Comparison of ENCODE assay signal across 20 cellular contexts in genomic region chr13:95129004-95129403, GRCh38.
"Had no signal": no experiment of that assay in that cellular context is flagged by ENCODE, and none has a peak within 500 bp of the region (broad histone marks: within the 10 kb centered on the region; RNA-seq: fewer than 3 reads in every experiment).

No MANE protein-coding gene starts in this region.

- FAIRE-seq: endometrium, frontal cortex, keratinocyte, pancreas had no signal

- H3K9me3 ChIP-seq: lower lobe of right lung, neutrophil, pancreas, right atrium auricular region, thoracic aorta, tibial nerve, upper lobe of left lung, uterus had no signal

- H3K4me1 Mint-ChIP-seq: stimulated activated memory B cell treated with anti-CD40 and anti-IgM and Interleukin-4, amounts not matched to agents 10 μg/mL and 1 μg/mL and 100 μg/mL, for 72 hours had no signal

- H3K9me3 Mint-ChIP-seq: effector memory CD8-positive, alpha-beta T cell; natural killer cell had no signal

- H3K4me3 ChIP-seq: lower lobe of right lung, pancreas, right atrium auricular region, thoracic aorta, tibial nerve, upper lobe of left lung, uterus had no signal

- H3K36me3 ChIP-seq: lower lobe of right lung, neutrophil, pancreas, right atrium auricular region, thoracic aorta, tibial nerve, upper lobe of left lung, uterus had no signal

- H3K27me3 ChIP-seq: neutrophil, pancreas, right atrium auricular region, tibial nerve, upper lobe of left lung, uterus had no signal

- H3K36me3 Mint-ChIP-seq: natural killer cell had no signal

- ATAC-seq: effector memory CD8-positive, alpha-beta T cell; left ventricle myocardium superior; natural killer cell; sciatic nerve; stimulated activated memory B cell treated with anti-CD40 and anti-IgM and Interleukin-4, amounts not matched to agents 10 μg/mL and 1 μg/mL and 100 μg/mL, for 72 hours; stimulated activated naive CD8-positive, alpha-beta T cell treated with anti-CD3 and anti-CD28 coated beads, Interleukin-15, Interleukin-2, amounts not matched to agents 100 U/mL and 50 U/mL, for 24 hours had no signal

- H3K27ac Mint-ChIP-seq: effector memory CD8-positive, alpha-beta T cell; natural killer cell; stimulated activated memory B cell treated with anti-CD40 and anti-IgM and Interleukin-4, amounts not matched to agents 10 μg/mL and 1 μg/mL and 100 μg/mL, for 72 hours had no signal

- H3K27ac ChIP-seq: lower lobe of right lung, neutrophil, pancreas, right atrium auricular region, thoracic aorta, tibial nerve, upper lobe of left lung, uterus had no signal

- H3K4me1 ChIP-seq: lower lobe of right lung, right atrium auricular region, tibial nerve, uterus had no signal

- H3K4me3 Mint-ChIP-seq: effector memory CD8-positive, alpha-beta T cell; natural killer cell; stimulated activated memory B cell treated with anti-CD40 and anti-IgM and Interleukin-4, amounts not matched to agents 10 μg/mL and 1 μg/mL and 100 μg/mL, for 72 hours had no signal

- DNase-seq: cortex of kidney; effector memory CD8-positive, alpha-beta T cell; left ventricle myocardium superior; lower lobe of right lung; natural killer cell; pancreas; stimulated activated CD4-positive, alpha-beta T cell treated with anti-CD3 and anti-CD28 coated beads, Interleukin-4, amount 100 ng/mL, for 4 hours; stimulated activated naive CD8-positive, alpha-beta T cell treated with anti-CD3 and anti-CD28 coated beads, Interleukin-15, Interleukin-2, amounts not matched to agents 100 U/mL and 50 U/mL, for 24 hours; upper lobe of left lung; uterus had no signal

- H3K27me3 Mint-ChIP-seq: effector memory CD8-positive, alpha-beta T cell; progenitor cell of endocrine pancreas; stimulated activated memory B cell treated with anti-CD40 and anti-IgM and Interleukin-4, amounts not matched to agents 10 μg/mL and 1 μg/mL and 100 μg/mL, for 72 hours had no signal
